ENCODE assay signal across 14 cellular contexts in genomic region chr15:62834686-62835279, GRCh38.
"Had no signal": no experiment of that assay in that cellular context is flagged by ENCODE, and none has a peak within 500 bp of the region (broad histone marks: within the 10 kb centered on the region; RNA-seq: fewer than 3 reads in every experiment).

No MANE protein-coding gene starts in this region.

- DNase-seq: activated B cell treated with CpG ODN at 0.5 μM for 24 hours; activated CD4-positive, alpha-beta T cell treated with anti-CD3 and anti-CD28 coated beads for 48 hours; activated CD8-positive, alpha-beta T cell treated with anti-CD3 and anti-CD28 coated beads for 36 hours; activated effector memory CD4-positive, alpha-beta T cell treated with anti-CD3 and anti-CD28 coated beads, Interleukin-2, amount 50 U/mL, for 16 hours; activated T-cell treated with anti-CD3 and anti-CD28 coated beads, Interleukin-2, amount 50 U/mL, for 48 hours; amniotic stem cell; cerebellar nuclear complex; hypothalamus; kidney; naive thymus-derived CD8-positive, alpha-beta T cell; posterior cingulate gyrus; stimulated activated naive CD8-positive, alpha-beta T cell treated with anti-CD3 and anti-CD28 coated beads, Interleukin-15, Interleukin-2, amounts not matched to agents 100 U/mL and 50 U/mL, for 24 hours had no signal

- H3K9me3 Mint-ChIP-seq: activated B cell treated with CpG ODN at 0.5 μM for 24 hours; activated CD8-positive, alpha-beta T cell treated with anti-CD3 and anti-CD28 coated beads for 36 hours; naive thymus-derived CD8-positive, alpha-beta T cell; type B pancreatic cell had no signal

- H3K36me3 Mint-ChIP-seq: activated naive CD8-positive, alpha-beta T cell; naive thymus-derived CD8-positive, alpha-beta T cell had no signal

- H3K27me3 Mint-ChIP-seq: activated CD8-positive, alpha-beta T cell treated with anti-CD3 and anti-CD28 coated beads for 36 hours; activated naive CD8-positive, alpha-beta T cell; naive thymus-derived CD8-positive, alpha-beta T cell; type B pancreatic cell had no signal

- H3K27ac Mint-ChIP-seq: activated B cell treated with CpG ODN at 0.5 μM for 24 hours; activated CD8-positive, alpha-beta T cell treated with anti-CD3 and anti-CD28 coated beads for 36 hours; activated naive CD8-positive, alpha-beta T cell; naive thymus-derived CD8-positive, alpha-beta T cell; type B pancreatic cell had no signal

- H3K4me3 Mint-ChIP-seq: activated B cell treated with CpG ODN at 0.5 μM for 24 hours; activated CD8-positive, alpha-beta T cell treated with anti-CD3 and anti-CD28 coated beads for 36 hours; activated naive CD8-positive, alpha-beta T cell; naive thymus-derived CD8-positive, alpha-beta T cell; type B pancreatic cell had no signal

- H3K4me1 Mint-ChIP-seq: activated B cell treated with CpG ODN at 0.5 μM for 24 hours; naive thymus-derived CD8-positive, alpha-beta T cell had no signal

- ATAC-seq: activated CD8-positive, alpha-beta T cell treated with anti-CD3 and anti-CD28 coated beads for 36 hours; naive thymus-derived CD8-positive, alpha-beta T cell; stimulated activated naive CD8-positive, alpha-beta T cell treated with anti-CD3 and anti-CD28 coated beads, Interleukin-15, Interleukin-2, amounts not matched to agents 100 U/mL and 50 U/mL, for 24 hours had no signal
